In genomic region chr11:114163830-114164401, GRCh38 we compare ENCODE assay signal across 10 cellular contexts.
DNase-seq lines count a peak whose midpoint lies in the region; ATAC-seq, FAIRE-seq and TF ChIP-seq lines count a peak whose summit lies in the region.
"Had no signal": no experiment of that assay in that cellular context is flagged by ENCODE, and none has a peak within 500 bp of the region (broad histone marks: within the 10 kb centered on the region; RNA-seq: fewer than 3 reads in every experiment).

No MANE protein-coding gene starts in this region.

- ATAC-seq in HepG2 (no peak), HG03469 (IDR thresholded peaks at IDR 0.05; ENCODE audit: unreplicated experiment) (no peak)

- TF ChIP-seq EP300 in HepG2 (IDR thresholded peaks at IDR 0.05; ENCODE audit: low read depth in 2 of 2, low read length in 2 of 2) (no peak), HepG2 (CRISPR knock-in tag; IDR thresholded peaks at IDR 0.05; ENCODE audit: borderline replicate concordance) (no peak), esophagus muscularis mucosa (IDR thresholded peaks at IDR 0.05) (peak; percentile 99), neural cell (conservative IDR thresholded peaks at IDR 0.05; ENCODE audit: poor library complexity, severe bottlenecking) (no peak)

- no peak overlapping the region for H3K27ac Mint-ChIP-seq in glutamatergic neuron (ENCODE audit: unreplicated experiment)

- H3K36me3 Mint-ChIP-seq in glutamatergic neuron (ENCODE audit: unreplicated experiment), result no peaks in the 10 kb centered on the region

- intact Hi-C loops in HepG2 (cut with micrococcal nuclease; ENCODE audit: unreplicated experiment) (no loop called here), esophagus muscularis mucosa (cut with DNase I) (loop anchor here (2.0 to 5.0 kb wide), 2 partner anchors 15 to 33 kb away; no protein-coding TSS in a partner anchor), vagina (cut with DNase I) (loop anchor here (5.0 to 10.0 kb wide), 2 partner anchors 33 to 91 kb away; no protein-coding TSS in a partner anchor)

- no peaks in the 10 kb centered on the region for H3F3A ChIP-seq in neural cell (ENCODE audit: insufficient read depth, low read length, poor library complexity, severe bottlenecking)

- H3K4me3 ChIP-seq in liver (ENCODE audit: low read depth in 1 of 3, low read length in 3 of 3) (no peak overlapping the region), HepG2 (replicated peaks in 1 of 3; ENCODE audit: insufficient read depth in 1 of 3, low read depth in 2 of 3, low read length in 3 of 3) (no peak overlapping the region), esophagus muscularis mucosa (peak overlapping the region; percentile 14 to 20 (median 17)), neural cell (ENCODE audit: low read length) (no peak overlapping the region), vagina (peak overlapping the region in 1 of 2 donors; percentile 4)

- WGBS in liver, result 62% methylated on average over 9 of the region's 9 CpGs
- 30% methylated on average over 9 of the region's 9 CpGs for WGBS in HepG2 (ENCODE audit: low lambda C conversion rate)
- 17% methylated on average over 9 of the region's 9 CpGs for WGBS in esophagus muscularis mucosa

- H4K20me1 ChIP-seq in HepG2 (ENCODE audit: insufficient read depth, low read length), result no peaks in the 10 kb centered on the region
- H4K20me1 ChIP-seq in neural cell (ENCODE audit: insufficient read depth), result no peaks in the 10 kb centered on the region

- CTCF ChIA-PET in HepG2 (lab: Yijun Ruan, JAX; ENCODE audit: low intra/inter-chr PET ratio, low total read pairs), result no interaction called here

- no TSS peak for BruUV-seq in HepG2 (replicated peaks; lab: Mats Ljungman, UMichigan)

- TF ChIP-seq POLR2A in HepG2 (IDR thresholded peaks at IDR 0.05; ENCODE audit: insufficient read depth in 1 of 2, low read depth in 2 of 2, low read length in 2 of 2), result no peak
- TF ChIP-seq POLR2A in esophagus muscularis mucosa (IDR thresholded peaks at IDR 0.05; ENCODE audit: low read depth), result peak; percentile 10
- TF ChIP-seq POLR2A in vagina (IDR thresholded peaks at IDR 0.05), result no peak

- peaks cover 58% of the 10 kb centered on the region for H3K4me1 Mint-ChIP-seq in glutamatergic neuron (ENCODE audit: low read depth, unreplicated experiment)

- H3K27me3 ChIP-seq in liver (ENCODE audit: control insufficient read depth in 4 of 4, insufficient read depth in 4 of 4, low read length in 3 of 4) (no peaks in the 10 kb centered on the region), HepG2 (ENCODE audit: control insufficient read depth in 1 of 2, insufficient read depth in 2 of 2, low read length in 2 of 2) (peaks cover 0 to 18% of the 10 kb centered on the region in 2 experiments; a peak in 3 of 5 replicates), esophagus muscularis mucosa (no peaks in the 10 kb centered on the region), neural cell (ENCODE audit: insufficient read depth, low read depth, low read length) (no peaks in the 10 kb centered on the region), vagina (no peaks in the 10 kb centered on the region)

- peaks cover 3% of the 10 kb centered on the region for H3K9me3 Mint-ChIP-seq in glutamatergic neuron (ENCODE audit: unreplicated experiment)

- H3K4me2 ChIP-seq in HepG2 (ENCODE audit: low read depth, low read length) (no peak overlapping the region), neural cell (ENCODE audit: low read length) (peak overlapping the region; percentile 27)

- H3K9ac ChIP-seq in liver (ENCODE audit: low read depth in 1 of 2, low read length in 2 of 2), result peak overlapping the region; percentile 2 to 8
- H3K9ac ChIP-seq in HepG2 (ENCODE audit: insufficient read depth, low read depth, low read length), result no peak overlapping the region
- peak overlapping the region; percentile 4 for H3K9ac ChIP-seq in neural cell (ENCODE audit: low read length)

- peaks cover 5% of the 10 kb centered on the region for H3K27me3 Mint-ChIP-seq in glutamatergic neuron (ENCODE audit: unreplicated experiment)

- POLR2A ChIA-PET in HepG2 (lab: Yijun Ruan, JAX), result no interaction called here

- TF ChIP-seq RAD21 in liver (IDR thresholded peaks at IDR 0.05) (no peak), HepG2 (CRISPR knock-in tag; IDR thresholded peaks at IDR 0.05) (no peak), neural cell (conservative IDR thresholded peaks at IDR 0.05) (no peak)

- no peaks in the 10 kb centered on the region for H3K36me3 ChIP-seq in liver (ENCODE audit: control insufficient read depth in 4 of 4, insufficient read depth in 3 of 4, low read depth in 1 of 4, low read length in 3 of 4)
- no peaks in the 10 kb centered on the region for H3K36me3 ChIP-seq in HepG2 (replicated peaks in 1 of 2; ENCODE audit: control insufficient read depth in 1 of 2, insufficient read depth in 2 of 2, low read length in 2 of 2)
- H3K36me3 ChIP-seq in esophagus muscularis mucosa, result peaks cover 0 to 8% (median under 1%) of the 10 kb centered on the region in 4 donors
- no peaks in the 10 kb centered on the region for H3K36me3 ChIP-seq in neural cell (ENCODE audit: insufficient read depth, low read length)
- peaks cover 0 to under 1% of the 10 kb centered on the region in 2 donors for H3K36me3 ChIP-seq in vagina

- H3K79me2 ChIP-seq in HepG2 (ENCODE audit: insufficient read depth, low read length), result no peaks in the 10 kb centered on the region
- peaks cover 11% of the 10 kb centered on the region for H3K79me2 ChIP-seq in neural cell (replicated peaks; ENCODE audit: insufficient read depth, low read length)

- H3K27ac ChIP-seq in liver (ENCODE audit: low read depth in 1 of 2, low read length in 2 of 2) (peak overlapping the region; percentile 69 to 85), HepG2 (ENCODE audit: extremely low read length, insufficient read depth, low read length) (no peak overlapping the region), esophagus muscularis mucosa (replicated peaks in 1 of 4) (peak overlapping the region; percentile 97 to 100 (median 98)), neural cell (ENCODE audit: low read length) (no peak overlapping the region), vagina (peak overlapping the region; percentile 95)

- H3K4me3 Mint-ChIP-seq in glutamatergic neuron (ENCODE audit: unreplicated experiment), result no peak overlapping the region

- no peak for FAIRE-seq in HepG2 (lab: Jason Lieb, UNC)

- DNase-seq in HepG2 (ENCODE audit: low spot score) (no peak), esophagus muscularis mucosa (ENCODE audit: extremely low spot score) (no peak), vagina (ENCODE audit: extremely low spot score in 2 of 2) (no peak), ACHN (no peak), glutamatergic neuron (no peak)
- DNase-seq: activated CD4-positive, alpha-beta T cell treated with anti-CD3 and anti-CD28 coated beads, Interleukin-2, amount 50 U/mL, for 1 hour; NCI-H2081 treated with DMSO at 0.1 percent for 48 hours had no signal

- H2AFZ ChIP-seq in HepG2 (ENCODE audit: low read length) (no peak overlapping the region), neural cell (ENCODE audit: low read depth, low read length) (no peak overlapping the region)

- peaks cover 31 to 92% (median 72%) of the 10 kb centered on the region in 4 donors for H3K4me1 ChIP-seq in liver (ENCODE audit: control insufficient read depth in 4 of 4, insufficient read depth in 4 of 4, low read length in 3 of 4)
- H3K4me1 ChIP-seq in HepG2 (ENCODE audit: insufficient read depth, low read length), result peaks cover 14% of the 10 kb centered on the region
- peaks cover 89 to 97% (median 95%) of the 10 kb centered on the region in 4 donors for H3K4me1 ChIP-seq in esophagus muscularis mucosa
- peaks cover 95% of the 10 kb centered on the region for H3K4me1 ChIP-seq in vagina

- TF ChIP-seq CTCF in liver (IDR thresholded peaks at IDR 0.05; ENCODE audit: low read depth, low read length, missing input control) (no peak), HepG2 (CRISPR knock-in tag; IDR thresholded peaks at IDR 0.05) (no peak), esophagus muscularis mucosa (IDR thresholded peaks at IDR 0.05) (no peak), neural cell (IDR thresholded peaks at IDR 0.05; ENCODE audit: poor library complexity, severe bottlenecking) (no peak), vagina (IDR thresholded peaks at IDR 0.05) (no peak), glutamatergic neuron (IDR thresholded peaks at IDR 0.05; ENCODE audit: partially characterized antibody, unreplicated experiment) (no peak)

- in situ Hi-C loops in HepG2 (cut with HindIII; ENCODE audit: extremely low pct_ligation_motif_present, low pct_unique_long_range_greater_than_20kb) (no loop called here), ACHN (cut with HindIII; ENCODE audit: low pct_ligation_motif_present, low pct_unique_long_range_greater_than_20kb, low sequenced_read_pairs) (no loop called here)

- H3K9me3 ChIP-seq in liver (ENCODE audit: control insufficient read depth in 4 of 4, low read length in 3 of 4) (no peaks in the 10 kb centered on the region), HepG2 (ENCODE audit: low read length) (no peaks in the 10 kb centered on the region), esophagus muscularis mucosa (no peaks in the 10 kb centered on the region), neural cell (ENCODE audit: low read length) (no peaks in the 10 kb centered on the region), vagina (no peaks in the 10 kb centered on the region)

- H3K9me2 ChIP-seq in neural cell (ENCODE audit: insufficient read depth, low read length), result no peaks in the 10 kb centered on the region

TF ChIP-seq in liver, 16 proteins besides CTCF, POLR2A, EP300 and RAD21 (continues in another document):
- TF ChIP-seq HNF4A (conservative IDR thresholded peaks at IDR 0.05) (no peak), NR2F2 (IDR thresholded peaks at IDR 0.05) (peak; percentile 4), YY1 (IDR thresholded peaks at IDR 0.05) (no peak), MAX (IDR thresholded peaks at IDR 0.05) (peak; percentile 43)

TF ChIP-seq in HepG2, 621 proteins besides CTCF, POLR2A, EP300 and RAD21:
- TF ChIP-seq THAP11 (CRISPR knock-in tag; IDR thresholded peaks at IDR 0.05) (no peak), ZNF563 (CRISPR knock-in tag; IDR thresholded peaks at IDR 0.05) (no peak), HDAC1 (CRISPR knock-in tag; IDR thresholded peaks at IDR 0.05) (no peak), ZNF205 (CRISPR knock-in tag; IDR thresholded peaks at IDR 0.05) (no peak), ZNF614 (CRISPR knock-in tag; IDR thresholded peaks at IDR 0.05; ENCODE audit: borderline replicate concordance) (no peak), ZNF749 (CRISPR knock-in tag; IDR thresholded peaks at IDR 0.05; ENCODE audit: borderline replicate concordance) (no peak)

TF ChIP-seq in neural cell, 6 proteins besides CTCF, POLR2A, EP300 and RAD21 (continues in another document):
- no peak for TF ChIP-seq EZH2 (IDR thresholded peaks at IDR 0.05; ENCODE audit: borderline replicate concordance, insufficient read depth, low read length, poor library complexity, severe bottlenecking)
- no peak for TF ChIP-seq TAF1 (IDR thresholded peaks at IDR 0.05; ENCODE audit: low read depth)
- no peak for TF ChIP-seq POLR2AphosphoS5 (IDR thresholded peaks at IDR 0.05)
- TF ChIP-seq MXI1 (conservative IDR thresholded peaks at IDR 0.05; ENCODE audit: poor library complexity, severe bottlenecking), result no peak

Comparison
In these comparisons a context has a peak if more than half of its experiments do, and no peak if none do; other contexts are left out.
1. H3K27ac ChIP-seq: peak in liver (2 of 2), esophagus muscularis mucosa (4 of 4) and vagina (single experiment); none in HepG2 (single experiment) and neural cell (single experiment).
2. H3K4me3 ChIP-seq: peak in esophagus muscularis mucosa (4 of 4); none in liver (0 of 3), HepG2 (0 of 3) and neural cell (single experiment).